Comparison of ENCODE assay signal across 1 cellular context in the genomic region with DNA sequence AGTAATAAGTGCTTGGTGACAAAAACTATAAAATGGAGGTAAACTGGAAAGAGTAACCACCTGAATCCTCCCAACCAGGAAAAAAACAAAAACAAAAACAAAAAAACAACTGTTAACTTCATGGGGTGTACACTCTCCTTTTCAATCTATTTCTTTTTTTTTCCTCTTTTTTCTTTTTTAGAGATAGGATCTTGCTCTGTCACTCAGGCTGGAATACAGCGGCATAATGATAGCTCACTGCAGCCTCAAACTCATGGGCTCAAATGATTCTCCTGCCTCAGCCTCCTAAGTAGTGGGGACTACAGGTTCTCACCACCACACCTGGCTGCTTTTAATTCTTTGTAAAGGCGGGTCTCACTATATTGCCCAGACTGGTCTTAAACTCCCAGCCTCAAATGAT.
TF ChIP-seq lines count a peak whose summit lies in the region.

No MANE protein-coding gene starts in this region.

TF ChIP-seq in SK-N-SH treated with all-trans-retinoic acid at 6 μM for 48 hours, 23 proteins besides CTCF, POLR2A, EP300 and RAD21 (continued from another document):
- no peak for TF ChIP-seq ESRRG (CRISPR knock-in tag; IDR thresholded peaks at IDR 0.05)
- no peak for TF ChIP-seq ZNF8 (CRISPR knock-in tag; IDR thresholded peaks at IDR 0.05)
- TF ChIP-seq ZNF70 (CRISPR knock-in tag; IDR thresholded peaks at IDR 0.05): no peak
- no peak for TF ChIP-seq ZFP30 (CRISPR knock-in tag; IDR thresholded peaks at IDR 0.05)
- TF ChIP-seq SNAI2 (CRISPR knock-in tag; IDR thresholded peaks at IDR 0.05): no peak
- TF ChIP-seq PPARA (CRISPR knock-in tag; IDR thresholded peaks at IDR 0.05; ENCODE audit: borderline replicate concordance): no peak
- no peak for TF ChIP-seq OSR1 (CRISPR knock-in tag; IDR thresholded peaks at IDR 0.05)
- TF ChIP-seq, protein P1, sequence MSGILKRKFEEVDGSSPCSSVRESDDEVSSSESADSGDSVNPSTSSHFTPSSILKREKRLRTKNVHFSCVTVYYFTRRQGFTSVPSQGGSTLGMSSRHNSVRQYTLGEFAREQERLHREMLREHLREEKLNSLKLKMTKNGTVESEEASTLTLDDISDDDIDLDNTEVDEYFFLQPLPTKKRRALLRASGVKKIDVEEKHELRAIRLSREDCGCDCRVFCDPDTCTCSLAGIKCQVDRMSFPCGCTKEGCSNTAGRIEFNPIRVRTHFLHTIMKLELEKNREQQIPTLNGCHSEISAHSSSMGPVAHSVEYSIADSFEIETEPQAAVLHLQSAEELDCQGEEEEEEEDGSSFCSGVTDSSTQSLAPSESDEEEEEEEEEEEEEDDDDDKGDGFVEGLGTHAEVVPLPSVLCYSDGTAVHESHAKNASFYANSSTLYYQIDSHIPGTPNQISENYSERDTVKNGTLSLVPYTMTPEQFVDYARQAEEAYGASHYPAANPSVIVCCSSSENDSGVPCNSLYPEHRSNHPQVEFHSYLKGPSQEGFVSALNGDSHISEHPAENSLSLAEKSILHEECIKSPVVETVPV (CRISPR knock-in tag; IDR thresholded peaks at IDR 0.05): no peak
- no peak for TF ChIP-seq ZFP3 (CRISPR knock-in tag; IDR thresholded peaks at IDR 0.05)
- no peak for TF ChIP-seq RARB (CRISPR knock-in tag; IDR thresholded peaks at IDR 0.05)
- no peak for TF ChIP-seq ZNF565 (CRISPR knock-in tag; conservative IDR thresholded peaks at IDR 0.05; ENCODE audit: low read depth)
- no peak for TF ChIP-seq ARNTL (CRISPR knock-in tag; IDR thresholded peaks at IDR 0.05; ENCODE audit: borderline replicate concordance, low read depth)
- no peak for TF ChIP-seq BACH2 (CRISPR knock-in tag; IDR thresholded peaks at IDR 0.05; ENCODE audit: borderline replicate concordance)
- no peak for TF ChIP-seq TCF4 (CRISPR knock-in tag; IDR thresholded peaks at IDR 0.05; ENCODE audit: borderline replicate concordance)
- TF ChIP-seq, protein P2, sequence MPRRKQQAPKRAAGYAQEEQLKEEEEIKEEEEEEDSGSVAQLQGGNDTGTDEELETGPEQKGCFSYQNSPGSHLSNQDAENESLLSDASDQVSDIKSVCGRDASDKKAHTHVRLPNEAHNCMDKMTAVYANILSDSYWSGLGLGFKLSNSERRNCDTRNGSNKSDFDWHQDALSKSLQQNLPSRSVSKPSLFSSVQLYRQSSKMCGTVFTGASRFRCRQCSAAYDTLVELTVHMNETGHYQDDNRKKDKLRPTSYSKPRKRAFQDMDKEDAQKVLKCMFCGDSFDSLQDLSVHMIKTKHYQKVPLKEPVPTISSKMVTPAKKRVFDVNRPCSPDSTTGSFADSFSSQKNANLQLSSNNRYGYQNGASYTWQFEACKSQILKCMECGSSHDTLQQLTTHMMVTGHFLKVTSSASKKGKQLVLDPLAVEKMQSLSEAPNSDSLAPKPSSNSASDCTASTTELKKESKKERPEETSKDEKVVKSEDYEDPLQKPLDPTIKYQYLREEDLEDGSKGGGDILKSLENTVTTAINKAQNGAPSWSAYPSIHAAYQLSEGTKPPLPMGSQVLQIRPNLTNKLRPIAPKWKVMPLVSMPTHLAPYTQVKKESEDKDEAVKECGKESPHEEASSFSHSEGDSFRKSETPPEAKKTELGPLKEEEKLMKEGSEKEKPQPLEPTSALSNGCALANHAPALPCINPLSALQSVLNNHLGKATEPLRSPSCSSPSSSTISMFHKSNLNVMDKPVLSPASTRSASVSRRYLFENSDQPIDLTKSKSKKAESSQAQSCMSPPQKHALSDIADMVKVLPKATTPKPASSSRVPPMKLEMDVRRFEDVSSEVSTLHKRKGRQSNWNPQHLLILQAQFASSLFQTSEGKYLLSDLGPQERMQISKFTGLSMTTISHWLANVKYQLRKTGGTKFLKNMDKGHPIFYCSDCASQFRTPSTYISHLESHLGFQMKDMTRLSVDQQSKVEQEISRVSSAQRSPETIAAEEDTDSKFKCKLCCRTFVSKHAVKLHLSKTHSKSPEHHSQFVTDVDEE (CRISPR knock-in tag; IDR thresholded peaks at IDR 0.05): no peak
- no peak for TF ChIP-seq TOX (CRISPR knock-in tag; IDR thresholded peaks at IDR 0.05; ENCODE audit: borderline replicate concordance)
- no peak for TF ChIP-seq ISL1 (CRISPR knock-in tag; IDR thresholded peaks at IDR 0.05)
- no peak for TF ChIP-seq GLIS3 (CRISPR knock-in tag; IDR thresholded peaks at IDR 0.05)
